13 cellular contexts compared by ENCODE assay signal in genomic region chr11:108672113-108672512, GRCh38. TPM values are rescaled to one million over a fixed set of nuclear protein-coding genes. Genes with fewer than 3 reads are reported as not detected.
DNase-seq lines count a peak whose midpoint lies in the region; ATAC-seq, FAIRE-seq and TF ChIP-seq lines count a peak whose summit lies in the region.
"Had no signal": no experiment of that assay in that cellular context is flagged by ENCODE, and none has a peak within 500 bp of the region (broad histone marks: within the 10 kb centered on the region; RNA-seq: fewer than 3 reads in every experiment).

No MANE protein-coding gene starts in this region.

- WGBS in SK-N-SH (ENCODE audit: low lambda C conversion rate) = 55% methylated on average over 3 of the region's 3 CpGs
- 15 to 49% (median 34%) methylated on average over 3 of the region's 3 CpGs for WGBS in small intestine, 3 donors

- peaks cover 8 to 29% of the 10 kb centered on the region in 2 experiments for H3K36me3 ChIP-seq in SK-N-SH (replicated peaks in 1 of 2; ENCODE audit: control insufficient read depth in 1 of 2, insufficient read depth in 2 of 2, low read length in 1 of 2)
- H3K36me3 ChIP-seq in small intestine (ENCODE audit: control insufficient read depth in 2 of 2, insufficient read depth in 2 of 2, low read length in 2 of 2) = peaks cover 0 to 3% of the 10 kb centered on the region in 2 donors

- H3K4me3 ChIP-seq in SK-N-SH (ENCODE audit: low read depth in 2 of 2, low read length in 1 of 2) (no peak overlapping the region), small intestine (ENCODE audit: low read depth in 1 of 2, low read length in 2 of 2) (no peak overlapping the region), dorsolateral prefrontal cortex (no peak overlapping the region)
- H3K4me3 ChIP-seq: sigmoid colon had no signal

- peaks cover 85% of the 10 kb centered on the region for H3K79me2 ChIP-seq in SK-N-SH (ENCODE audit: insufficient read depth)

- intact Hi-C loops in dorsolateral prefrontal cortex (cut with DNase I) = no loop called here

- no peak for TF ChIP-seq CTCF in SK-N-SH (IDR thresholded peaks at IDR 0.05)
- TF ChIP-seq CTCF in foreskin keratinocyte (conservative IDR thresholded peaks at IDR 0.05) = no peak
- TF ChIP-seq CTCF in dorsolateral prefrontal cortex (IDR thresholded peaks at IDR 0.05 in 54 of 56, conservative IDR thresholded peaks at IDR 0.05 in 2 of 56; ENCODE audit: low read depth in 1 of 56, partially characterized antibody in 56 of 56) = no peak

- H3K4me1 ChIP-seq in SK-N-SH (ENCODE audit: control insufficient read depth in 1 of 2, insufficient read depth in 2 of 2, low read depth in 1 of 2, low read length in 1 of 2) = peaks cover 7 to 11% of the 10 kb centered on the region in 2 experiments; a peak in 3 of 4 replicates
- H3K4me1 ChIP-seq in foreskin keratinocyte = peaks cover 4% of the 10 kb centered on the region
- no peaks in the 10 kb centered on the region for H3K4me1 ChIP-seq in small intestine (ENCODE audit: control insufficient read depth in 2 of 2, insufficient read depth in 1 of 2, low read depth in 1 of 2, low read length in 1 of 2)

- CTCF ChIA-PET in SK-N-SH (lab: Yijun Ruan, JAX) = no interaction called here

- no peak overlapping the region for H3K9ac ChIP-seq in SK-N-SH

- H3K4me2 ChIP-seq in SK-N-SH = peak overlapping the region; percentile 22; the same call in 1 of the 2 replicates

- FAIRE-seq in small intestine (lab: Jason Lieb, UNC) (no peak), RCC 7860 (lab: Jason Lieb, UNC) (no peak)
- FAIRE-seq: A204.1, islet of Langerhans, TTC549 had no signal

- peak overlapping the region in 1 of 2 experiments; percentile 29; a peak in 1 of 4 replicates for H3K27ac ChIP-seq in SK-N-SH (ENCODE audit: low read depth in 2 of 2, low read length in 1 of 2)
- H3K27ac ChIP-seq in foreskin keratinocyte = no peak overlapping the region
- no peak overlapping the region for H3K27ac ChIP-seq in small intestine (ENCODE audit: low read depth in 1 of 2, low read length in 1 of 2)
- no peak overlapping the region for H3K27ac ChIP-seq in dorsolateral prefrontal cortex

- H3F3A ChIP-seq in SK-N-SH (replicated peaks; ENCODE audit: insufficient read depth) = no peaks in the 10 kb centered on the region

- peak; percentile 42 for ATAC-seq in foreskin keratinocyte

- H3K9me3 ChIP-seq in SK-N-SH = no peaks in the 10 kb centered on the region
- no peaks in the 10 kb centered on the region for H3K9me3 ChIP-seq in small intestine (ENCODE audit: control insufficient read depth, low read depth)
- H3K9me3 ChIP-seq: sigmoid colon had no signal

- H3K9me2 ChIP-seq in SK-N-SH = no peaks in the 10 kb centered on the region

- no peak overlapping the region; the same call in 1 of the 2 replicates for H2AFZ ChIP-seq in SK-N-SH (ENCODE audit: low read depth)

- TF ChIP-seq RAD21 in SK-N-SH (IDR thresholded peaks at IDR 0.05; ENCODE audit: low read length) = no peak

- DNase-seq in NCI-H1436 treated with DMSO at 0.1 percent for 48 hours (lab: John Stamatoyannopoulos, UW) (peak; percentile 21), NCI-H1436 (lab: John Stamatoyannopoulos, UW) (no peak), SK-N-SH (no peak), foreskin keratinocyte (no peak), small intestine (peak; percentile 17), RCC 7860 (ENCODE audit: low spot score) (no peak), NCI-H1092 treated with DMSO at 0.1 percent for 48 hours (lab: John Stamatoyannopoulos, UW) (no peak), dorsolateral prefrontal cortex (no peak)
- DNase-seq: activated gamma-delta T cell treated with Interleukin-2 at 50 U/mL for 16 hours, sigmoid colon had no signal

- POLR2A ChIA-PET in SK-N-SH (lab: Yijun Ruan, JAX) = no interaction called here

- H4K20me1 ChIP-seq in SK-N-SH (ENCODE audit: insufficient read depth) = no peaks in the 10 kb centered on the region

- H3K27me3 ChIP-seq in SK-N-SH (ENCODE audit: insufficient read depth) (no peaks in the 10 kb centered on the region), foreskin keratinocyte (no peaks in the 10 kb centered on the region), small intestine (ENCODE audit: control insufficient read depth in 2 of 2, insufficient read depth in 2 of 2, low read length in 2 of 2) (no peaks in the 10 kb centered on the region), dorsolateral prefrontal cortex (no peaks in the 10 kb centered on the region)
- H3K27me3 ChIP-seq: sigmoid colon had no signal

- no peak for TF ChIP-seq EP300 in SK-N-SH (IDR thresholded peaks at IDR 0.05; ENCODE audit: borderline replicate concordance in 1 of 2, low read depth in 1 of 2, low read length in 1 of 2)

TF ChIP-seq in SK-N-SH, 30 proteins besides CTCF, POLR2A, EP300 and RAD21:
- TF ChIP-seq PBX3 (IDR thresholded peaks at IDR 0.05) (no peak), NFIC (IDR thresholded peaks at IDR 0.05; ENCODE audit: borderline replicate concordance) (no peak), FOSL2 (IDR thresholded peaks at IDR 0.05; ENCODE audit: borderline replicate concordance, low read depth) (no peak), YY1 (IDR thresholded peaks at IDR 0.05; ENCODE audit: low read depth) (no peak), REST (IDR thresholded peaks at IDR 0.05; ENCODE audit: low read depth, low read length) (no peak), RCOR1 (IDR thresholded peaks at IDR 0.05; ENCODE audit: low read length) (no peak), SIN3A (IDR thresholded peaks at IDR 0.05; ENCODE audit: borderline replicate concordance, low read depth, low read length) (no peak)
- TF ChIP-seq, protein P1, sequence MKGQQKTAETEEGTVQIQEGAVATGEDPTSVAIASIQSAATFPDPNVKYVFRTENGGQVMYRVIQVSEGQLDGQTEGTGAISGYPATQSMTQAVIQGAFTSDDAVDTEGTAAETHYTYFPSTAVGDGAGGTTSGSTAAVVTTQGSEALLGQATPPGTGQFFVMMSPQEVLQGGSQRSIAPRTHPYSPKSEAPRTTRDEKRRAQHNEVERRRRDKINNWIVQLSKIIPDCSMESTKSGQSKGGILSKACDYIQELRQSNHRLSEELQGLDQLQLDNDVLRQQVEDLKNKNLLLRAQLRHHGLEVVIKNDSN (IDR thresholded peaks at IDR 0.05; ENCODE audit: borderline replicate concordance, low read depth) = no peak
TF ChIP-seq in SK-N-SH: peak in this region for 0.

RNA-seq across cellular contexts. Expression of gene DDX10, which starts 7.2 kb away (rescaled TPM):
- 35.8 and 42.7 TPM in 2 replicates for polyA plus RNA-seq in SK-N-SH (2012; rRNA removed)
- 40.8 and 52.9 TPM in 2 replicates for polyA plus RNA-seq in SK-N-SH (2012; cell fraction: cytosol; rRNA removed)
- 32.8 and 39.3 TPM in 2 replicates for polyA plus RNA-seq in SK-N-SH (2012; cell fraction: nucleus; rRNA removed)
- 28.6 and 31.0 TPM in 2 replicates for total RNA-seq in foreskin keratinocyte
- 27.4 and 31.9 TPM in 2 replicates for polyA plus RNA-seq in foreskin keratinocyte
- 10 to 100 TPM in 1 of 3 donors, 1 to 10 TPM in 2; 7.3 to 22.0 (median 8.5) TPM for polyA plus RNA-seq in small intestine
- total RNA-seq in dorsolateral prefrontal cortex = 10 to 100 TPM; 20.8 to 50.0 (median 34.1) TPM

Comparison
In these comparisons a context has a peak if more than half of its experiments do, and no peak if none do; other contexts are left out.
1. DNase-seq: peak in NCI-H1436 treated with DMSO at 0.1 percent for 48 hours (single experiment) and small intestine (single experiment); none in NCI-H1436 (single experiment), SK-N-SH (single experiment), foreskin keratinocyte (0 of 2), RCC 7860 (single experiment), NCI-H1092 treated with DMSO at 0.1 percent for 48 hours (single experiment) and dorsolateral prefrontal cortex (0 of 10).